Comparison of ENCODE assay signal across 35 cellular contexts in the genomic region with DNA sequence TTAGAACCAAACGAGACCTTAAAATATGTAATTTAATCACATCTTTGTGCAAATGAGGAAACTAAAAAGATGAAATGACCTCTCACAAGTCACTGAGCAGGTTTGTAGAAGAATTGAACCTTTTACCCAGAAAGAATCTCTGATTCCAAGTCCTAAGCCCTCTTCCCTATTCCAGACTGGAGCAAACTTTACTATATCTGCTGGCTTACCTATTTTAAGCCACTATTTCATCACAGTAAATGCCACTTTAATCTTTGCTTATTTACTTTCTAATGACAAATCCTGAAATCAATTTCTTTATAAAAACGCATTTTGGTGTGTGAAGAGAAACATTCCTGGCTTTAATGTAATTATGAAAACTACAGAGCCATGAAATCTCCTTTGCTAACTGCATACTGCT.
"Had no signal": no experiment of that assay in that cellular context is flagged by ENCODE, and none has a peak within 500 bp of the region (broad histone marks: within the 10 kb centered on the region; RNA-seq: fewer than 3 reads in every experiment).

No MANE protein-coding gene starts in this region.

- DNase-seq: Karpas-422, Kasumi-1, KG1, MG63, MM.1S, MV-4-11, NCI-H1048, NCI-H1092, NCI-H1092 treated with DMSO at 0.1 percent for 48 hours, NCI-H1105, NCI-H1105 treated with DMSO at 0.1 percent for 48 hours, NCI-H1417, NCI-H1417 treated with DMSO at 0.1 percent for 48 hours, NCI-H1436, NCI-H1436 treated with DMSO at 0.1 percent for 48 hours, NCI-H146, NCI-H1694, NCI-H1694 treated with DMSO at 0.1 percent for 48 hours, NCI-H187, NCI-H187 treated with DMSO at 0.1 percent for 48 hours, NCI-H1930, NCI-H2029, NCI-H2029 treated with DMSO at 0.1 percent for 48 hours, NCI-H2081, NCI-H2081 treated with DMSO at 0.1 percent for 48 hours, NCI-H2107, NCI-H2171, NCI-H2171 treated with DMSO at 0.1 percent for 48 hours, NCI-H2227 treated with DMSO at 0.1 percent for 48 hours, NCI-H226, NCI-H345, NCI-H446, NCI-H446 treated with DMSO at 0.1 percent for 48 hours, NCI-H510A had no signal

- H3K27ac ChIP-seq: KMS-11 had no signal

- H3K4me2 ChIP-seq: KMS-11 had no signal

- H3K4me3 ChIP-seq: MG63 had no signal

- H3K9me3 ChIP-seq: MG63 had no signal

- H3K9ac ChIP-seq: KMS-11 had no signal

- H3K36me3 ChIP-seq: MG63 had no signal
